In genomic region chr1:29800120-29800519, GRCh38 we compare ENCODE assay signal across 19 cellular contexts.
"Had no signal": no experiment of that assay in that cellular context is flagged by ENCODE, and none has a peak within 500 bp of the region (broad histone marks: within the 10 kb centered on the region; RNA-seq: fewer than 3 reads in every experiment).

No MANE protein-coding gene starts in this region.

- H3K27ac ChIP-seq: brain microvascular endothelial cell, heart left ventricle, lower lobe of right lung, SJSA1, transverse colon had no signal

- H3K4me1 Mint-ChIP-seq: activated CD4-positive, alpha-beta T cell treated with anti-CD3 and anti-CD28 coated beads, Interleukin-2, amount 10 ng/mL, durations not matched to agents 7 days and 5 days; activated naive CD8-positive, alpha-beta T cell treated with anti-CD3 and anti-CD28 coated beads for 36 hours; immature natural killer cell had no signal

- H3K27me3 Mint-ChIP-seq: activated CD4-positive, alpha-beta T cell treated with anti-CD3 and anti-CD28 coated beads, Interleukin-2, amount 10 ng/mL, durations not matched to agents 7 days and 5 days had no signal

- ATAC-seq: heart left ventricle, left colon, lower lobe of right lung had no signal

- H3K4me1 ChIP-seq: lower lobe of right lung, transverse colon had no signal

- H3K27ac Mint-ChIP-seq: activated CD4-positive, alpha-beta T cell treated with anti-CD3 and anti-CD28 coated beads, Interleukin-2, amount 10 ng/mL, durations not matched to agents 7 days and 5 days; activated naive CD8-positive, alpha-beta T cell treated with anti-CD3 and anti-CD28 coated beads for 36 hours; activated T-cell treated with anti-CD3 and anti-CD28 coated beads, Interleukin-2, amount 50 U/mL, for 24 hours; immature natural killer cell; mesothelial cell of epicardium had no signal

- H3K36me3 Mint-ChIP-seq: activated naive CD8-positive, alpha-beta T cell treated with anti-CD3 and anti-CD28 coated beads for 36 hours; immature natural killer cell; mesothelial cell of epicardium had no signal

- H3K36me3 ChIP-seq: brain microvascular endothelial cell, heart left ventricle, lower lobe of right lung, SJSA1, transverse colon had no signal

- DNase-seq: activated CD4-positive, alpha-beta T cell treated with anti-CD3 and anti-CD28 coated beads, Interleukin-2, amount 10 ng/mL, durations not matched to agents 7 days and 5 days; activated CD4-positive, CD25-positive, alpha-beta regulatory T cell; activated gamma-delta T cell treated with Interleukin-2 at 50 U/mL for 16 hours; activated naive CD8-positive, alpha-beta T cell treated with anti-CD3 and anti-CD28 coated beads for 36 hours; activated T-cell treated with anti-CD3 and anti-CD28 coated beads, Interleukin-2, amount 50 U/mL, for 24 hours; brain microvascular endothelial cell; cortex of kidney; effector CD4-positive, alpha-beta T cell; foreskin melanocyte; heart left ventricle; immature natural killer cell; left colon; lower lobe of right lung; stimulated activated CD4-positive, alpha-beta T cell treated with anti-CD3 and anti-CD28 coated beads, Interleukin-15, amount 100 ng/mL, for 24 hours; stimulated activated CD4-positive, alpha-beta T cell treated with anti-CD3 and anti-CD28 coated beads, Interleukin-4, amount 100 ng/mL, for 1 hour; stimulated activated naive CD4-positive, alpha-beta T cell treated with Interleukin-2 at 50 U/mL for 16 hours; transverse colon had no signal

- H3K4me3 ChIP-seq: heart left ventricle, lower lobe of right lung, SJSA1, transverse colon had no signal

- H3K27me3 ChIP-seq: brain microvascular endothelial cell, SJSA1 had no signal

- H3K9me3 ChIP-seq: lower lobe of right lung, SJSA1, transverse colon had no signal

- H3K4me3 Mint-ChIP-seq: activated CD4-positive, alpha-beta T cell treated with anti-CD3 and anti-CD28 coated beads, Interleukin-2, amount 10 ng/mL, durations not matched to agents 7 days and 5 days; activated naive CD8-positive, alpha-beta T cell treated with anti-CD3 and anti-CD28 coated beads for 36 hours; activated T-cell treated with anti-CD3 and anti-CD28 coated beads, Interleukin-2, amount 50 U/mL, for 24 hours; immature natural killer cell; mesothelial cell of epicardium had no signal

- H3K9me3 Mint-ChIP-seq: immature natural killer cell had no signal
